Comparison of ENCODE assay signal across 25 cellular contexts in the genomic region with DNA sequence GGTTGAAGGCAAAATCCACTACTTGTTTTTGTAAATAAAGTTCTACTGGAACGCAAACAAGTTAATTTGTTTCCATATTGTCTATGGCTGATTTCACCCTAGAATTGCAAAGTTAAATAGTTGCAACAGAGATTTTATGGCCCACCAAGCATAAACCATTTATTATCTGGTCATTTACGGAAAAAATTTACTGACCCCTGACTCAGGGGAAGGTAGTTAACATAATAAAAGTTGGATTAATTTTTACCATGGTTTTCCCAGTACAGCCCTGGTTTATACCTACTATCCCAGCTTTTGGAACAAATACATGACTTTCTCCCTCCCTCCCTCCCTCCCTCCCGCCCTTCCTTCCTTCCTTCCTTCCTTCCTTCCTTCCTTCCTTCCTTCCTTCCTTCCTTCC.
DNase-seq lines count a peak whose midpoint lies in the region; ATAC-seq, FAIRE-seq and TF ChIP-seq lines count a peak whose summit lies in the region.
"Had no signal": no experiment of that assay in that cellular context is flagged by ENCODE, and none has a peak within 500 bp of the region (broad histone marks: within the 10 kb centered on the region; RNA-seq: fewer than 3 reads in every experiment).

No MANE protein-coding gene starts in this region.

- H2AFZ ChIP-seq in HepG2 (ENCODE audit: low read length) = no peak overlapping the region

- TF ChIP-seq POLR2A in HepG2 (IDR thresholded peaks at IDR 0.05; ENCODE audit: insufficient read depth in 1 of 2, low read depth in 2 of 2, low read length in 2 of 2) (no peak), right lobe of liver (IDR thresholded peaks at IDR 0.05) (no peak)

- H3K27ac ChIP-seq in HepG2 (ENCODE audit: extremely low read length, insufficient read depth, low read length) (no peak overlapping the region), right lobe of liver (no peak overlapping the region), SK-N-MC (peak overlapping the region; percentile 43; the same call in 1 of the 2 replicates), upper lobe of right lung (no peak overlapping the region)
- H3K27ac ChIP-seq: 22Rv1; A549; BLaER1 treated with 17β-estradiol and CSF1 and Interleukin-3, amounts not matched to agents 10 nM and 100 nM; C4-2B had no signal

- H3K27me3 ChIP-seq in HepG2 (ENCODE audit: control insufficient read depth in 1 of 2, insufficient read depth in 2 of 2, low read length in 2 of 2) = no peaks in the 10 kb centered on the region
- no peaks in the 10 kb centered on the region for H3K27me3 ChIP-seq in right lobe of liver
- H3K27me3 ChIP-seq in upper lobe of right lung = no peaks in the 10 kb centered on the region
- H3K27me3 ChIP-seq: BLaER1 treated with 17β-estradiol and CSF1 and Interleukin-3, amounts not matched to agents 10 nM and 100 nM had no signal

- H3K4me1 ChIP-seq in HepG2 (ENCODE audit: insufficient read depth, low read length) (no peaks in the 10 kb centered on the region), right lobe of liver (no peaks in the 10 kb centered on the region), upper lobe of right lung (no peaks in the 10 kb centered on the region)
- H3K4me1 ChIP-seq: A549; BLaER1 treated with 17β-estradiol and CSF1 and Interleukin-3, amounts not matched to agents 10 nM and 100 nM; Caco-2 had no signal

- no peak for FAIRE-seq in HepG2 (lab: Jason Lieb, UNC)
- FAIRE-seq: A549, GM12878, GM12892, GM18507 had no signal

- CTCF ChIA-PET in HepG2 (lab: Yijun Ruan, JAX; ENCODE audit: low intra/inter-chr PET ratio, low total read pairs) = no interaction called here

- H4K20me1 ChIP-seq in HepG2 (ENCODE audit: insufficient read depth, low read length) = no peaks in the 10 kb centered on the region
- H4K20me1 ChIP-seq: BLaER1 treated with 17β-estradiol and CSF1 and Interleukin-3, amounts not matched to agents 10 nM and 100 nM had no signal

- no peak overlapping the region for H3K9ac ChIP-seq in HepG2 (ENCODE audit: insufficient read depth, low read depth, low read length)
- no peak overlapping the region for H3K9ac ChIP-seq in SK-N-MC (ENCODE audit: insufficient read length)
- H3K9ac ChIP-seq: BLaER1 treated with 17β-estradiol and CSF1 and Interleukin-3, amounts not matched to agents 10 nM and 100 nM had no signal

- no peak overlapping the region for H3K4me2 ChIP-seq in HepG2 (ENCODE audit: low read depth, low read length)
- H3K4me2 ChIP-seq: A549; BLaER1 treated with 17β-estradiol and CSF1 and Interleukin-3, amounts not matched to agents 10 nM and 100 nM had no signal

- ATAC-seq in HepG2 = no peak
- ATAC-seq in right lobe of liver = no peak
- ATAC-seq in upper lobe of right lung = no peak
- ATAC-seq: A549; CD8-positive, alpha-beta T cell; GM12878 had no signal

- 18% methylated on average over 3 of the region's 3 CpGs for WGBS in HepG2 (ENCODE audit: low lambda C conversion rate)
- 55% methylated on average over 3 of the region's 3 CpGs for WGBS in right lobe of liver (ENCODE audit: insufficient coverage, low coverage, low lambda C conversion rate, missing lambda C conversion rate)

- H3K4me3 ChIP-seq in HepG2 (replicated peaks in 1 of 3; ENCODE audit: insufficient read depth in 1 of 3, low read depth in 2 of 3, low read length in 3 of 3) (no peak overlapping the region), right lobe of liver (no peak overlapping the region), SK-N-MC (no peak overlapping the region), upper lobe of right lung (no peak overlapping the region)
- H3K4me3 ChIP-seq: A549; BLaER1 treated with 17β-estradiol and CSF1 and Interleukin-3, amounts not matched to agents 10 nM and 100 nM; GM12878 had no signal

- BruUV-seq in HepG2 (replicated peaks; lab: Mats Ljungman, UMichigan) = no TSS peak

- TF ChIP-seq CTCF in HepG2 (CRISPR knock-in tag; IDR thresholded peaks at IDR 0.05) = no peak
- TF ChIP-seq CTCF in right lobe of liver (IDR thresholded peaks at IDR 0.05) = no peak
- no peak for TF ChIP-seq CTCF in upper lobe of right lung (IDR thresholded peaks at IDR 0.05)

- no peaks in the 10 kb centered on the region for H3K79me2 ChIP-seq in HepG2 (ENCODE audit: insufficient read depth, low read length)

- TF ChIP-seq EP300 in HepG2 (IDR thresholded peaks at IDR 0.05; ENCODE audit: low read depth in 2 of 2, low read length in 2 of 2) (no peak), HepG2 (CRISPR knock-in tag; IDR thresholded peaks at IDR 0.05; ENCODE audit: borderline replicate concordance) (no peak)

- in situ Hi-C loops in HepG2 (cut with HindIII; ENCODE audit: extremely low pct_ligation_motif_present, low pct_unique_long_range_greater_than_20kb) = no loop called here

- DNase-seq in HepG2 (ENCODE audit: low spot score) (no peak), right lobe of liver (no peak), SK-N-MC (ENCODE audit: low read depth, low spot score) (no peak), kidney glomerular epithelial cell (lab: John Stamatoyannopoulos, UW) (peak; percentile 8), upper lobe of right lung (no peak), AML-193 (lab: John Stamatoyannopoulos, UW) (no peak)
- no peak for DNase-seq in activated CD4-positive, CD25-positive, alpha-beta regulatory T cell (lab: John Stamatoyannopoulos, UW)
- DNase-seq: ACHN; Caco-2; CD4-positive, alpha-beta T cell; CD8-positive, alpha-beta T cell; DMS 273 treated with DMSO at 0.1 percent for 48 hours; DMS153; DMS53; DMS79; DND-41; EL; GDM1 had no signal

- no peaks in the 10 kb centered on the region for H3K9me3 ChIP-seq in HepG2 (ENCODE audit: low read length)
- no peaks in the 10 kb centered on the region for H3K9me3 ChIP-seq in right lobe of liver
- no peaks in the 10 kb centered on the region; the same call in 1 of the 2 replicates for H3K9me3 ChIP-seq in SK-N-MC (ENCODE audit: low read depth, low read length)
- no peaks in the 10 kb centered on the region for H3K9me3 ChIP-seq in upper lobe of right lung
- H3K9me3 ChIP-seq: A549, Caco-2 had no signal

- H3K36me3 ChIP-seq in HepG2 (replicated peaks in 1 of 2; ENCODE audit: control insufficient read depth in 1 of 2, insufficient read depth in 2 of 2, low read length in 2 of 2) = no peaks in the 10 kb centered on the region
- no peaks in the 10 kb centered on the region for H3K36me3 ChIP-seq in right lobe of liver
- H3K36me3 ChIP-seq in SK-N-MC (ENCODE audit: insufficient read depth, low read length) = no peaks in the 10 kb centered on the region
- no peaks in the 10 kb centered on the region for H3K36me3 ChIP-seq in upper lobe of right lung
- H3K36me3 ChIP-seq: BLaER1 treated with 17β-estradiol and CSF1 and Interleukin-3, amounts not matched to agents 10 nM and 100 nM had no signal

- intact Hi-C loops in HepG2 (cut with micrococcal nuclease; ENCODE audit: unreplicated experiment) (no loop called here), right lobe of liver (cut with DNase I) (no loop called here), upper lobe of right lung (cut with DNase I) (no loop called here)

- POLR2A ChIA-PET in HepG2 (lab: Yijun Ruan, JAX) = no interaction called here

- no peak for TF ChIP-seq RAD21 in HepG2 (CRISPR knock-in tag; IDR thresholded peaks at IDR 0.05)

TF ChIP-seq in HepG2, 621 proteins besides CTCF, POLR2A, EP300 and RAD21:
- TF ChIP-seq ZNF563 (CRISPR knock-in tag; IDR thresholded peaks at IDR 0.05) (no peak), U2AF2 (IDR thresholded peaks at IDR 0.05; ENCODE audit: low read depth, low read length) (no peak), RARG (CRISPR knock-in tag; IDR thresholded peaks at IDR 0.05; ENCODE audit: low read depth) (no peak), HNRNPK (IDR thresholded peaks at IDR 0.05; ENCODE audit: low read depth, low read length, poor library complexity, severe bottlenecking) (peak; percentile 57)
